Comparison of ENCODE assay signal across 2 cellular contexts in the genomic region with DNA sequence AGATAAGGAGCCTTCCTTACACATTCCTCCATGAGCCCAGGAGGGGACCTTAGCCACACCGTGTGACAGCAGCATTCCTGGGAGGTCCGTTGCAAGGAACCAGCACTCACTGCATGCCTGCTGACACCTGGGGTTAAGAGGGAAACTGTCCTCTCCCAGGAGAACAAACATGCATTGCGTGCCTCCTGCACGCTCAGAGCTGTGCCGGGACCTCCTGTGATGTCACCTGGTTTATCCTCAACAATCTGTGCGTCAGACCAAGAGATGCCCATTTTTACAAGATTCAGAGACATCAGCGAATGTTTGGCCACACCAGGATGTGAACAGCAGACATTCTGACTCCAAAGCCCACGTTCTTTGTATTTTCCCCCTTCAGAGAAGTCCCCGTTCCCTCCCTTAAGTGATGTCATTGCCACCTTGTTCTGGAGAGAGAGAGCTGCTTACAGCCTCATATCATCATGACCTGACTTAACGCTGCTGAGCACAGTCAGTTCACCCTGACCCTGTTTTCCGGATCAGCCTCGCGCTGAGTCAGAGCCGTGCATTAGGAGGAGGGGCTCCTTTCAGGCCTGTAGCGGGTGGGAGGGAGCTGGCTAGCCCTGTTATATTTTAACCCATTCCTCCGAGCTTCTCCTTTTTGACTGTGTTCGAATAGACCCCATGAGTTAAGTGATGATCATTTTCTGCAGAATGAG.
TF ChIP-seq lines count a peak whose summit lies in the region.

No MANE protein-coding gene starts in this region.

TF ChIP-seq in GM12878, 131 proteins besides CTCF, POLR2A, EP300 and RAD21:
- no peak for TF ChIP-seq YY1 (IDR thresholded peaks at IDR 0.05; ENCODE audit: low read depth, low read length)
- peak; percentile 15; the same call in 1 of the 2 replicates for TF ChIP-seq CREB1 (IDR thresholded peaks at IDR 0.05; ENCODE audit: low read depth)

TF ChIP-seq in liver, 16 proteins besides CTCF, POLR2A, EP300 and RAD21:
- TF ChIP-seq TAF1 (conservative IDR thresholded peaks at IDR 0.05): no peak
- TF ChIP-seq HNF4A (conservative IDR thresholded peaks at IDR 0.05): no peak
- TF ChIP-seq YY1 (IDR thresholded peaks at IDR 0.05): no peak
- peak in 1 of 2 donors; percentile 38 for TF ChIP-seq RXRA (IDR thresholded peaks at IDR 0.05)
- TF ChIP-seq, protein P1, sequence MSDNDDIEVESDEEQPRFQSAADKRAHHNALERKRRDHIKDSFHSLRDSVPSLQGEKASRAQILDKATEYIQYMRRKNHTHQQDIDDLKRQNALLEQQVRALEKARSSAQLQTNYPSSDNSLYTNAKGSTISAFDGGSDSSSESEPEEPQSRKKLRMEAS (IDR thresholded peaks at IDR 0.05): no peak
- TF ChIP-seq SP1 (IDR thresholded peaks at IDR 0.05): no peak
- peak; percentile 90 for TF ChIP-seq NR2F2 (IDR thresholded peaks at IDR 0.05)
- TF ChIP-seq, protein P2, sequence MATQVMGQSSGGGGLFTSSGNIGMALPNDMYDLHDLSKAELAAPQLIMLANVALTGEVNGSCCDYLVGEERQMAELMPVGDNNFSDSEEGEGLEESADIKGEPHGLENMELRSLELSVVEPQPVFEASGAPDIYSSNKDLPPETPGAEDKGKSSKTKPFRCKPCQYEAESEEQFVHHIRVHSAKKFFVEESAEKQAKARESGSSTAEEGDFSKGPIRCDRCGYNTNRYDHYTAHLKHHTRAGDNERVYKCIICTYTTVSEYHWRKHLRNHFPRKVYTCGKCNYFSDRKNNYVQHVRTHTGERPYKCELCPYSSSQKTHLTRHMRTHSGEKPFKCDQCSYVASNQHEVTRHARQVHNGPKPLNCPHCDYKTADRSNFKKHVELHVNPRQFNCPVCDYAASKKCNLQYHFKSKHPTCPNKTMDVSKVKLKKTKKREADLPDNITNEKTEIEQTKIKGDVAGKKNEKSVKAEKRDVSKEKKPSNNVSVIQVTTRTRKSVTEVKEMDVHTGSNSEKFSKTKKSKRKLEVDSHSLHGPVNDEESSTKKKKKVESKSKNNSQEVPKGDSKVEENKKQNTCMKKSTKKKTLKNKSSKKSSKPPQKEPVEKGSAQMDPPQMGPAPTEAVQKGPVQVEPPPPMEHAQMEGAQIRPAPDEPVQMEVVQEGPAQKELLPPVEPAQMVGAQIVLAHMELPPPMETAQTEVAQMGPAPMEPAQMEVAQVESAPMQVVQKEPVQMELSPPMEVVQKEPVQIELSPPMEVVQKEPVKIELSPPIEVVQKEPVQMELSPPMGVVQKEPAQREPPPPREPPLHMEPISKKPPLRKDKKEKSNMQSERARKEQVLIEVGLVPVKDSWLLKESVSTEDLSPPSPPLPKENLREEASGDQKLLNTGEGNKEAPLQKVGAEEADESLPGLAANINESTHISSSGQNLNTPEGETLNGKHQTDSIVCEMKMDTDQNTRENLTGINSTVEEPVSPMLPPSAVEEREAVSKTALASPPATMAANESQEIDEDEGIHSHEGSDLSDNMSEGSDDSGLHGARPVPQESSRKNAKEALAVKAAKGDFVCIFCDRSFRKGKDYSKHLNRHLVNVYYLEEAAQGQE (IDR thresholded peaks at IDR 0.05): no peak
- TF ChIP-seq HNF4G (IDR thresholded peaks at IDR 0.05): no peak
- TF ChIP-seq JUND (IDR thresholded peaks at IDR 0.05): peak in 1 of 2 donors; percentile 23
- TF ChIP-seq EGR1 (IDR thresholded peaks at IDR 0.05; ENCODE audit: low read depth in 2 of 2): no peak
- TF ChIP-seq, protein P3, sequence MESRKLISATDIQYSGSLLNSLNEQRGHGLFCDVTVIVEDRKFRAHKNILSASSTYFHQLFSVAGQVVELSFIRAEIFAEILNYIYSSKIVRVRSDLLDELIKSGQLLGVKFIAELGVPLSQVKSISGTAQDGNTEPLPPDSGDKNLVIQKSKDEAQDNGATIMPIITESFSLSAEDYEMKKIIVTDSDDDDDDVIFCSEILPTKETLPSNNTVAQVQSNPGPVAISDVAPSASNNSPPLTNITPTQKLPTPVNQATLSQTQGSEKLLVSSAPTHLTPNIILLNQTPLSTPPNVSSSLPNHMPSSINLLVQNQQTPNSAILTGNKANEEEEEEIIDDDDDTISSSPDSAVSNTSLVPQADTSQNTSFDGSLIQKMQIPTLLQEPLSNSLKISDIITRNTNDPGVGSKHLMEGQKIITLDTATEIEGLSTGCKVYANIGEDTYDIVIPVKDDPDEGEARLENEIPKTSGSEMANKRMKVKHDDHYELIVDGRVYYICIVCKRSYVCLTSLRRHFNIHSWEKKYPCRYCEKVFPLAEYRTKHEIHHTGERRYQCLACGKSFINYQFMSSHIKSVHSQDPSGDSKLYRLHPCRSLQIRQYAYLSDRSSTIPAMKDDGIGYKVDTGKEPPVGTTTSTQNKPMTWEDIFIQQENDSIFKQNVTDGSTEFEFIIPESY (IDR thresholded peaks at IDR 0.05): no peak
- no peak for TF ChIP-seq GABPA (IDR thresholded peaks at IDR 0.05 in 1 of 2, conservative IDR thresholded peaks at IDR 0.05 in 1 of 2)
- TF ChIP-seq FOXA2 (IDR thresholded peaks at IDR 0.05): no peak
- no peak for TF ChIP-seq FOXA1 (IDR thresholded peaks at IDR 0.05)
- TF ChIP-seq, protein P4, sequence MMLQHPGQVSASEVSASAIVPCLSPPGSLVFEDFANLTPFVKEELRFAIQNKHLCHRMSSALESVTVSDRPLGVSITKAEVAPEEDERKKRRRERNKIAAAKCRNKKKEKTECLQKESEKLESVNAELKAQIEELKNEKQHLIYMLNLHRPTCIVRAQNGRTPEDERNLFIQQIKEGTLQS (IDR thresholded peaks at IDR 0.05): no peak
